23 cellular contexts compared by ENCODE assay signal in the genomic region with DNA sequence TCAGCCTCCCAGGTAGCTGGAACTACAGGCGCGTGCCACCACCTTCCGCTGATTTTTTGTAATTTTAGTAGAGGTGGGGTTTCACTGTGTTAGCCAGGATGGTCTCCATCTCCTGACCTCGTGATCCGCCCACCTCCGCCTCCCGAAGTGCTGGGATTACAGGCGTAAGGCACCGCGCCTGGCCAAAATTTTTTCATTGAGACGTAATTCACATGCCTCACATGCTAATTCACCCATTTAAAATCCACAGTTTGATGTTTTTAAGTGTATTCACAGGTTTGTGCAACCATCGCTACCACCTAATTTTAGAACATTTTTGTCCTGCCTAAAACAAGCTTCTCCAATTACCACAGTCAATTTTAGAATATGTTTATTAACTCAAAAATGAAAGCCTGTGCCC.
"Had no signal": no experiment of that assay in that cellular context is flagged by ENCODE, and none has a peak within 500 bp of the region (broad histone marks: within the 10 kb centered on the region; RNA-seq: fewer than 3 reads in every experiment).

No MANE protein-coding gene starts in this region.

- DNase-seq: stimulated activated CD4-positive, alpha-beta T cell treated with anti-CD3 and anti-CD28 coated beads, Interleukin-2, amount 100 ng/mL, for 24 hours; stimulated activated CD4-positive, alpha-beta T cell treated with anti-CD3 and anti-CD28 coated beads, Interleukin-2, amount 100 ng/mL, for 48 hours; stimulated activated CD4-positive, alpha-beta T cell treated with anti-CD3 and anti-CD28 coated beads, Interleukin-4, amount 100 ng/mL, for 1 hour; stimulated activated CD4-positive, alpha-beta T cell treated with anti-CD3 and anti-CD28 coated beads, Interleukin-4, amount 100 ng/mL, for 24 hours; stimulated activated CD4-positive, alpha-beta T cell treated with anti-CD3 and anti-CD28 coated beads, Interleukin-4, amount 100 ng/mL, for 4 hours; stimulated activated CD8-positive, alpha-beta memory T cell treated with anti-CD3 and anti-CD28 coated beads, Interleukin-4, amount 100 ng/mL, for 48 hours; stimulated activated naive B cell treated with anti-CD40 and anti-IgM and Interleukin-4, amounts not matched to agents 10 μg/mL and 1 μg/mL and 100 μg/mL, for 72 hours; stimulated activated naive CD4-positive, alpha-beta T cell; stimulated activated naive CD4-positive, alpha-beta T cell treated with Interleukin-2 at 50 U/mL for 16 hours; stimulated activated naive CD8-positive, alpha-beta T cell treated with anti-CD3 and anti-CD28 coated beads, Interleukin-15, amount 100 ng/mL, for 72 hours; stimulated activated naive CD8-positive, alpha-beta T cell treated with anti-CD3 and anti-CD28 coated beads, Interleukin-15, Interleukin-2, amounts not matched to agents 100 U/mL and 50 U/mL, for 24 hours; substantia nigra; testis; thyroid gland; tibial artery; transverse colon; upper lobe of left lung; upper lobe of right lung; uterus had no signal

- H3K4me1 ChIP-seq: suprapubic skin, testis, tibial artery, upper lobe of right lung, uterus, vagina had no signal

- H3K36me3 ChIP-seq: suprapubic skin, thoracic aorta, thyroid gland, tibial artery, tibial nerve, transverse colon, upper lobe of left lung, upper lobe of right lung, uterus, vagina had no signal

- H3K4me3 ChIP-seq: suprapubic skin, testis, thoracic aorta, thyroid gland, tibial artery, tibial nerve, transverse colon, upper lobe of left lung, upper lobe of right lung, uterus, vagina had no signal

- H3K9me3 ChIP-seq: suprapubic skin, testis, thoracic aorta, thyroid gland, tibial artery, tibial nerve, transverse colon, upper lobe of left lung, upper lobe of right lung, uterus, vagina had no signal

- H3K27ac ChIP-seq: suprapubic skin, testis, thoracic aorta, thyroid gland, tibial artery, tibial nerve, transverse colon, upper lobe of left lung, upper lobe of right lung, uterus, vagina had no signal

- H3K27me3 ChIP-seq: suprapubic skin, testis, thyroid gland, tibial artery, tibial nerve, transverse colon, upper lobe of left lung, upper lobe of right lung, uterus, vagina had no signal
